In the genomic region with DNA sequence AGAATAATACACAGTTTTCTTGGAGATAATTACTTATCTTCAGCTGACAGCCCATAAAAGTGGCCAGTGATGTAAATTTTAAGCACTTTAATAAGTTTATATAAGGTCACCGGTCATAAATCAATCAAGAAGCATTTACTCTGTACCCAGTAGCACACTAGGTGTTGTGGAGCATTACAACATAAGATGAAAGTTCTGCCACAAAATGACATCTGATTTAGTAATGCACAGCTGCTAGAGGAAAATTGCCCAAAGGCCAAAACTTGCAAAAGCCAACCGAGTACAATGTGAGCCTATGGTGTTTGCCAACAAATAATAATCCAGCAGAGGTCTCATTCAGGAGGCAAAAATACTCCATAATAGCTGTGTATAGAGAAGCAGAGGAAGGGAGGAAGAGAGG, we compare ENCODE assay signal across 14 cellular contexts.
DNase-seq lines count a peak whose midpoint lies in the region; ATAC-seq, FAIRE-seq and TF ChIP-seq lines count a peak whose summit lies in the region.
"Had no signal": no experiment of that assay in that cellular context is flagged by ENCODE, and none has a peak within 500 bp of the region (broad histone marks: within the 10 kb centered on the region; RNA-seq: fewer than 3 reads in every experiment).

No MANE protein-coding gene starts in this region.

- H3K27me3 ChIP-seq in bronchial epithelial cell (ENCODE audit: control insufficient read depth, insufficient read depth, low read length), result no peaks in the 10 kb centered on the region

- no peak overlapping the region for H3K4me3 Mint-ChIP-seq in endothelial cell (ENCODE audit: unreplicated experiment)
- H3K4me3 Mint-ChIP-seq: neural crest cell, type B pancreatic cell had no signal

- TF ChIP-seq CTCF in bronchial epithelial cell (IDR thresholded peaks at IDR 0.05; ENCODE audit: insufficient read depth, low read length, severe bottlenecking) (no peak), endothelial cell (IDR thresholded peaks at IDR 0.05; ENCODE audit: unreplicated experiment) (no peak)

- H3K27ac Mint-ChIP-seq in endothelial cell (ENCODE audit: unreplicated experiment), result no peak overlapping the region
- H3K27ac Mint-ChIP-seq: type B pancreatic cell had no signal

- no peaks in the 10 kb centered on the region for H3K36me3 ChIP-seq in bronchial epithelial cell (ENCODE audit: control insufficient read depth, insufficient read depth, low read length)

- FAIRE-seq in bronchial epithelial cell (lab: Jason Lieb, UNC), result no peak

- peaks cover 1% of the 10 kb centered on the region for H3K27me3 Mint-ChIP-seq in endothelial cell (ENCODE audit: unreplicated experiment)
- H3K27me3 Mint-ChIP-seq: type B pancreatic cell had no signal

- peak; percentile 89 for ATAC-seq in left lobe of liver
- ATAC-seq in GM18868 (IDR thresholded peaks at IDR 0.05; ENCODE audit: unreplicated experiment), result no peak

- H3K9me3 Mint-ChIP-seq in endothelial cell (ENCODE audit: unreplicated experiment), result no peaks in the 10 kb centered on the region
- H3K9me3 Mint-ChIP-seq: type B pancreatic cell had no signal

- no peaks in the 10 kb centered on the region for H3K36me3 Mint-ChIP-seq in endothelial cell (ENCODE audit: low read depth, unreplicated experiment)
- H3K36me3 Mint-ChIP-seq: type B pancreatic cell had no signal

- no peaks in the 10 kb centered on the region for H3K4me1 Mint-ChIP-seq in endothelial cell (ENCODE audit: unreplicated experiment)

- peak; percentile 8 for DNase-seq in COLO829 (ENCODE audit: low spot score)
- DNase-seq in NCI-H1417 treated with DMSO at 0.1 percent for 48 hours (lab: John Stamatoyannopoulos, UW), result peak; percentile 48
- peak; percentile 76 for DNase-seq in bronchial epithelial cell (ENCODE audit: low read depth)
- no peak for DNase-seq in left lobe of liver (ENCODE audit: low spot score)
- no peak for DNase-seq in NCI-H2227 treated with DMSO at 0.1 percent for 48 hours (lab: John Stamatoyannopoulos, UW)
- no peak for DNase-seq in endothelial cell (ENCODE audit: low spot score)
- DNase-seq in NCI-H748 (lab: John Stamatoyannopoulos, UW; ENCODE audit: unreplicated experiment), result no peak
- DNase-seq: activated CD4-positive, alpha-beta T cell treated with anti-CD3 and anti-CD28 coated beads, Interleukin-2, amount 50 U/mL, for 48 hours; amniotic stem cell; cortex of kidney; stimulated activated CD4-positive, alpha-beta T cell treated with anti-CD3 and anti-CD28 coated beads, Interleukin-4, amount 100 ng/mL, for 4 hours had no signal

- no peak overlapping the region for H3K4me3 ChIP-seq in bronchial epithelial cell (ENCODE audit: low read depth, low read length)

Comparison
In these comparisons a context has a peak if more than half of its experiments do, and no peak if none do; other contexts are left out.
1. DNase-seq: peak in COLO829 (single experiment), NCI-H1417 treated with DMSO at 0.1 percent for 48 hours (single experiment) and bronchial epithelial cell (single experiment); none in left lobe of liver (single experiment), NCI-H2227 treated with DMSO at 0.1 percent for 48 hours (single experiment), endothelial cell (single experiment) and NCI-H748 (single experiment).